Comparison of ENCODE assay signal across 27 cellular contexts in the genomic region with DNA sequence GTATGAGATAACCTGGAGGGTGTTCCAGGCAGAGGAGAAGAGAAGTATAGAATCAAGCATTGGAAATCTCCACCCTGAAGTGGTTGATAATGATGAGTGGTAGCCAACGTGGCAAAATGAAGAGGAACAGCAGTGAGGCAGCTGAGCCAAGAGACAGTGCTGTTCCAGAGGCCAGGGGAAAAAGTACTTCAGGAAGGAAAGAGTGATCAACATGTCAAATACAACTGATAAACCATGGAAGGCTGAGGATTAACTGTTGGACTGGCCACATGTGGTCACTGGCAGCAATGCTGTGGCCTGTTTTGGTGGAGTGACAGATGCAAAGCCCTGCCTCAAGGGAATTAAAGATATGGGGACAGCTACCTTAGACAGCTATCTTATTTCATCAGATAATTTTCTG.
"Had no signal": no experiment of that assay in that cellular context is flagged by ENCODE, and none has a peak within 500 bp of the region (broad histone marks: within the 10 kb centered on the region; RNA-seq: fewer than 3 reads in every experiment).

No MANE protein-coding gene starts in this region.

- H3K27me3 ChIP-seq: pancreas, testis, thyroid gland, upper lobe of left lung had no signal

- H3K4me3 ChIP-seq: hepatocyte, lower lobe of right lung, pancreas, prostate gland, skin epidermis, stomach, testis, thyroid gland, transverse colon, upper lobe of left lung had no signal

- H3K9me3 ChIP-seq: lower lobe of right lung, pancreas, prostate gland, stomach, testis, thyroid gland, transverse colon, upper lobe of left lung had no signal

- DNase-seq: kidney glomerular epithelial cell; left cardiac atrium; lower lobe of right lung; mesendoderm; naive thymus-derived CD4-positive, alpha-beta T cell; nucleus accumbens; pancreas; posterior cingulate gyrus; retina; right cardiac atrium; stimulated activated CD4-positive, alpha-beta T cell treated with anti-CD3 and anti-CD28 coated beads, Interleukin-12 subunit alpha, Interleukin-12 subunit beta, amount 100 ng/mL, for 4 hours; stimulated activated CD4-positive, alpha-beta T cell treated with anti-CD3 and anti-CD28 coated beads, Interleukin-15, amount 100 ng/mL, for 24 hours; stimulated activated CD4-positive, alpha-beta T cell treated with anti-CD3 and anti-CD28 coated beads, Interleukin-2, amount 100 ng/mL, for 24 hours; stimulated activated CD4-positive, alpha-beta T cell treated with anti-CD3 and anti-CD28 coated beads, Interleukin-4, amount 100 ng/mL, for 1 hour; stimulated activated naive B cell treated with anti-CD40 and anti-IgM and Interleukin-4, amounts not matched to agents 10 μg/mL and 1 μg/mL and 100 μg/mL, for 72 hours; stimulated activated naive CD8-positive, alpha-beta T cell treated with anti-CD3 and anti-CD28 coated beads, Interleukin-15, Interleukin-2, amounts not matched to agents 100 U/mL and 50 U/mL, for 24 hours; stomach; testis; thyroid gland; transverse colon; upper lobe of left lung had no signal

- H2AFZ ChIP-seq: hepatocyte had no signal

- ATAC-seq: left lobe of liver; lower lobe of right lung; naive thymus-derived CD4-positive, alpha-beta T cell; natural killer cell treated with Interleukin-12 subunit alpha and Interleukin-12 subunit beta and Interleukin-15 and Interleukin-18, amount 100 ng/mL, for 72 hours; pancreas; sciatic nerve; stimulated activated naive B cell treated with anti-CD40 and anti-IgM and Interleukin-4, amounts not matched to agents 10 μg/mL and 1 μg/mL and 100 μg/mL, for 72 hours; stimulated activated naive CD8-positive, alpha-beta T cell treated with anti-CD3 and anti-CD28 coated beads, Interleukin-15, Interleukin-2, amounts not matched to agents 100 U/mL and 50 U/mL, for 24 hours had no signal

- H3K36me3 ChIP-seq: lower lobe of right lung, pancreas, prostate gland, stomach, thyroid gland, transverse colon, upper lobe of left lung had no signal

- H3K4me1 ChIP-seq: lower lobe of right lung, pancreas, prostate gland, testis, transverse colon, upper lobe of left lung had no signal

- H3K4me2 ChIP-seq: hepatocyte had no signal

- H3K27ac ChIP-seq: hepatocyte, lower lobe of right lung, pancreas, prostate gland, skin epidermis, stomach, testis, thyroid gland, transverse colon, upper lobe of left lung had no signal
